ENCODE assay signal across 8 cellular contexts in genomic region chr1:184386271-184387068, GRCh38. TPM values are rescaled to one million over a fixed set of nuclear protein-coding genes. Genes with fewer than 3 reads are reported as not detected.
DNase-seq lines count a peak whose midpoint lies in the region; ATAC-seq and TF ChIP-seq lines count a peak whose summit lies in the region.

Gene C1orf21, plus strand, starts transcription at chr1:184387029. Its CDS starts 90,481 bp downstream, at chr1:184477510.

- no peaks in the 10 kb centered on the region for H3K36me3 ChIP-seq in right lobe of liver

- TF ChIP-seq CTCF in dorsolateral prefrontal cortex (IDR thresholded peaks at IDR 0.05 in 54 of 56, conservative IDR thresholded peaks at IDR 0.05 in 2 of 56; ENCODE audit: low read depth in 1 of 56, partially characterized antibody in 56 of 56) (peak in 1 of 56 donors; percentile 6), right lobe of liver (IDR thresholded peaks at IDR 0.05) (no peak)

- intact Hi-C loops in dorsolateral prefrontal cortex (cut with DNase I) (loop anchor here in 1 of 2 donors (5.0 to 10.0 kb wide), 2 partner anchors 178 to 276 kb away; no protein-coding TSS in a partner anchor), right lobe of liver (cut with DNase I) (no loop called here)

- peak; percentile 93 for DNase-seq in AG08396 (ENCODE audit: low spot score)
- peak; percentile 99 for DNase-seq in NCI-H526 treated with DMSO at 0.1 percent for 48 hours (lab: John Stamatoyannopoulos, UW)
- DNase-seq in activated CD4-positive, alpha-beta T cell treated with anti-CD3 and anti-CD28 coated beads, Interleukin-2, amount 50 U/mL, for 4 hours = peak; percentile 33 to 40
- DNase-seq in dorsolateral prefrontal cortex = peak; percentile 54 to 92 (median 86)
- peak; percentile 84 to 92 (median 92) for DNase-seq in right lobe of liver
- peak; percentile 67 for DNase-seq in stimulated activated CD4-positive, alpha-beta T cell treated with anti-CD3 and anti-CD28 coated beads, Interleukin-4, amount 100 ng/mL, for 1 hour

- H3K4me1 ChIP-seq in right lobe of liver = no peaks in the 10 kb centered on the region

- 6% methylated on average over 10 of the region's 78 CpGs for WGBS in right lobe of liver (ENCODE audit: insufficient coverage, low coverage, low lambda C conversion rate, missing lambda C conversion rate)

- H3K27ac ChIP-seq in dorsolateral prefrontal cortex = peak within 1 kb of the TSS in 58 of 59 donors; percentile 12 to 94 (median 82)
- H3K27ac ChIP-seq in right lobe of liver = peak within 1 kb of the TSS; percentile 64 to 75 (median 66)

- no peak for TF ChIP-seq POLR2A in right lobe of liver (IDR thresholded peaks at IDR 0.05)

- no peaks in the 10 kb centered on the region for H3K27me3 ChIP-seq in dorsolateral prefrontal cortex
- H3K27me3 ChIP-seq in right lobe of liver = no peaks in the 10 kb centered on the region

- ATAC-seq in GM19023 (IDR thresholded peaks at IDR 0.05; ENCODE audit: unreplicated experiment) = peak; percentile 79
- ATAC-seq in HG03280 (IDR thresholded peaks at IDR 0.05; ENCODE audit: unreplicated experiment) = peak; percentile 66
- peak; percentile 94 to 99 (median 96) for ATAC-seq in right lobe of liver

- H3K4me3 ChIP-seq in dorsolateral prefrontal cortex = peak within 1 kb of the TSS; percentile 51 to 86 (median 76)
- peak within 1 kb of the TSS; percentile 59 to 81 (median 77) for H3K4me3 ChIP-seq in right lobe of liver

- H3K9me3 ChIP-seq in right lobe of liver = no peaks in the 10 kb centered on the region

RNA-seq across cellular contexts. Expression of gene C1orf21, which starts in this region (rescaled TPM):
- total RNA-seq in dorsolateral prefrontal cortex (10 to 100 TPM; 22.5 to 94.0 (median 64.7) TPM), right lobe of liver (10 to 100 TPM in 4 of 6 experiments, 1 to 10 TPM in 2; 4.3 to 29.2 (median 13.1) TPM)

Comparison
In these comparisons a context has a peak if more than half of its experiments do, and no peak if none do; other contexts are left out.
1. Peak in every context shown above with its lines: DNase-seq, ATAC-seq, H3K4me3 ChIP-seq and H3K27ac ChIP-seq.
2. DNase-seq: peak in every context shown above with its lines; median percentile 99 in NCI-H526 treated with DMSO at 0.1 percent for 48 hours; 93 in AG08396; 92 in right lobe of liver; 86 in dorsolateral prefrontal cortex; 67 in stimulated activated CD4-positive, alpha-beta T cell treated with anti-CD3 and anti-CD28 coated beads, Interleukin-4, amount 100 ng/mL, for 1 hour; 36 in activated CD4-positive, alpha-beta T cell treated with anti-CD3 and anti-CD28 coated beads, Interleukin-2, amount 50 U/mL, for 4 hours.